In genomic region chr2:149562304-149562703, GRCh38 we compare ENCODE assay signal across 8 cellular contexts. TPM values are rescaled to one million over a fixed set of nuclear protein-coding genes. Genes with fewer than 3 reads are reported as not detected.
DNase-seq lines count a peak whose midpoint lies in the region; ATAC-seq and TF ChIP-seq lines count a peak whose summit lies in the region.

No MANE protein-coding gene starts in this region.

- H3K27me3 ChIP-seq in DOHH2 (ENCODE audit: control insufficient read depth, low read length) = no peaks in the 10 kb centered on the region
- H3K27me3 ChIP-seq in fibroblast of lung (ENCODE audit: control insufficient read depth, insufficient read depth, low read length) = no peaks in the 10 kb centered on the region
- no peaks in the 10 kb centered on the region for H3K27me3 ChIP-seq in spleen (replicated peaks in 1 of 7)

- no peak overlapping the region for H3K9ac ChIP-seq in fibroblast of lung (ENCODE audit: insufficient read depth, low read length)

- TF ChIP-seq POLR2A in spleen (IDR thresholded peaks at IDR 0.05) = no peak

- H3K4me1 ChIP-seq in DOHH2 (ENCODE audit: control insufficient read depth, low read length) (peaks cover 36% of the 10 kb centered on the region), fibroblast of lung (ENCODE audit: control insufficient read depth, extremely low read depth, insufficient read depth, low read length) (no peaks in the 10 kb centered on the region), spleen (peaks cover 0 to 36% (median 21%) of the 10 kb centered on the region in 6 donors)

- H3K4me2 ChIP-seq in DOHH2 (ENCODE audit: low read length) = peak overlapping the region; percentile 56
- H3K4me2 ChIP-seq in fibroblast of lung (ENCODE audit: extremely low read depth, insufficient read depth, low read length) = peak overlapping the region; percentile 5

- H4K20me1 ChIP-seq in DOHH2 (ENCODE audit: control insufficient read depth, insufficient read depth, low read depth, low read length) = no peaks in the 10 kb centered on the region
- H4K20me1 ChIP-seq in fibroblast of lung (ENCODE audit: control insufficient read depth, extremely low read depth, insufficient read depth, low read length) = no peaks in the 10 kb centered on the region

- H3K27ac ChIP-seq in DOHH2 (ENCODE audit: low read depth, low read length) = no peak overlapping the region
- H3K27ac ChIP-seq in fibroblast of lung (ENCODE audit: insufficient read depth, low read length) = no peak overlapping the region
- peak overlapping the region in 1 of 8 donors; percentile 17 for H3K27ac ChIP-seq in spleen
- H3K27ac ChIP-seq in caudate nucleus (ENCODE audit: low read depth, low read length) = no peak overlapping the region

- H3K79me2 ChIP-seq in DOHH2 (ENCODE audit: control insufficient read depth, low read length) (no peaks in the 10 kb centered on the region), fibroblast of lung (ENCODE audit: control insufficient read depth, insufficient read depth, low read length) (no peaks in the 10 kb centered on the region)

- no peak overlapping the region for H2AFZ ChIP-seq in fibroblast of lung (ENCODE audit: low read length)

- WGBS in spleen, 5 donors = 35 to 53% (median 38%) methylated on average over 2 of the region's 2 CpGs

- H3K4me3 ChIP-seq in DOHH2 (ENCODE audit: low read length) = peak overlapping the region; percentile 26
- peak overlapping the region in 2 of 4 experiments; percentile 15 to 25 for H3K4me3 ChIP-seq in fibroblast of lung (replicated peaks in 1 of 4; ENCODE audit: control extremely low read depth in 1 of 4, insufficient read depth in 1 of 4, low read depth in 3 of 4, low read length in 4 of 4)
- H3K4me3 ChIP-seq in spleen = no peak overlapping the region

- H3K36me3 ChIP-seq in DOHH2 (ENCODE audit: control insufficient read depth, low read length) = peaks cover 14% of the 10 kb centered on the region
- H3K36me3 ChIP-seq in fibroblast of lung (ENCODE audit: control insufficient read depth, insufficient read depth, low read length) = no peaks in the 10 kb centered on the region
- H3K36me3 ChIP-seq in spleen = peaks cover 0 to 25% (median 11%) of the 10 kb centered on the region in 6 donors

- DNase-seq in NCI-H1105 treated with DMSO at 0.1 percent for 48 hours (lab: John Stamatoyannopoulos, UW) = peak; percentile 89
- DNase-seq in fibroblast of lung (ENCODE audit: low read depth in 2 of 2) = peak; percentile 29 to 38
- no peak for DNase-seq in spleen
- DNase-seq in caudate nucleus (lab: John Stamatoyannopoulos, UW) = no peak
- DNase-seq in activated effector memory CD4-positive, alpha-beta T cell treated with anti-CD3 and anti-CD28 coated beads, Interleukin-2, amount 50 U/mL, for 16 hours = no peak
- DNase-seq in COR-L47 (lab: John Stamatoyannopoulos, UW) = no peak

- no peaks in the 10 kb centered on the region for H3K9me2 ChIP-seq in DOHH2 (replicated peaks; ENCODE audit: control insufficient read depth, low read length)

- intact Hi-C loops in spleen (cut with DNase I; ENCODE audit: low total_unique reads) = loop anchor here (5.0 kb wide), 1 partner anchor 545 kb away; no protein-coding TSS in a partner anchor

- ATAC-seq in GM21786 (IDR thresholded peaks at IDR 0.05; ENCODE audit: unreplicated experiment) = peak; percentile 97

- no peak for TF ChIP-seq CTCF in DOHH2 (IDR thresholded peaks at IDR 0.05; ENCODE audit: low read depth, low read length, poor library complexity, severe bottlenecking)
- TF ChIP-seq CTCF in fibroblast of lung (conservative IDR thresholded peaks at IDR 0.05 in 1 of 2, IDR thresholded peaks at IDR 0.05 in 1 of 2; ENCODE audit: low read depth in 1 of 2, low read length in 2 of 2) = no peak
- no peak for TF ChIP-seq CTCF in spleen (IDR thresholded peaks at IDR 0.05 in 8 of 11, conservative IDR thresholded peaks at IDR 0.05 in 3 of 11)

- peaks cover 29% of the 10 kb centered on the region for H3F3A ChIP-seq in DOHH2 (ENCODE audit: control insufficient read depth, insufficient read depth)

- no peaks in the 10 kb centered on the region for H3K9me3 ChIP-seq in DOHH2 (ENCODE audit: control insufficient read depth, insufficient read depth, low read length)
- H3K9me3 ChIP-seq in fibroblast of lung (ENCODE audit: control insufficient read depth, insufficient read depth, low read depth, low read length) = no peaks in the 10 kb centered on the region
- no peaks in the 10 kb centered on the region for H3K9me3 ChIP-seq in spleen

RNA-seq across cellular contexts. Expression of gene MMADHC, which starts 25.3 kb away (rescaled TPM):
- total RNA-seq in fibroblast of lung = 173 and 181 TPM in 2 replicates
- polyA plus RNA-seq in fibroblast of lung = 148 and 156 TPM in 2 replicates
- polyA plus RNA-seq in fibroblast of lung (2012) = 119 and 132 TPM in 2 replicates
- polyA minus RNA-seq in fibroblast of lung (ENCODE audit: low replicate concordance) = 24.9 and 30.7 TPM in 2 replicates
- total RNA-seq in spleen = 10 to 100 TPM; 64.6 to 85.6 (median 73.3) TPM
- 10 to 100 TPM; 38.0 to 57.7 (median 54.0) TPM for polyA plus RNA-seq in spleen

Comparison
In these comparisons a context has a peak if more than half of its experiments do, and no peak if none do; other contexts are left out.
1. DNase-seq: peak in NCI-H1105 treated with DMSO at 0.1 percent for 48 hours (single experiment) and fibroblast of lung (2 of 2); none in spleen (single experiment), caudate nucleus (0 of 61), activated effector memory CD4-positive, alpha-beta T cell treated with anti-CD3 and anti-CD28 coated beads, Interleukin-2, amount 50 U/mL, for 16 hours (single experiment) and COR-L47 (single experiment).